ENCODE assay signal across 13 cellular contexts in genomic region chr5:135214897-135215616, GRCh38.
A peak's percentile ranks its signal among the peaks of the same experiment; 100 is the strongest.
DNase-seq lines count a peak whose midpoint lies in the region; ATAC-seq and TF ChIP-seq lines count a peak whose summit lies in the region.
"Had no signal": no experiment of that assay in that cellular context is flagged by ENCODE, and none has a peak within 500 bp of the region (broad histone marks: within the 10 kb centered on the region; RNA-seq: fewer than 3 reads in every experiment).

No MANE protein-coding gene starts in this region.

- peaks cover 37% of the 10 kb centered on the region for H3K27me3 Mint-ChIP-seq in WTC11 (ENCODE audit: low read depth)

- WGBS in lower leg skin, 2 donors, result 59 to 62% methylated on average over 6 to 7 of the region's 7 CpGs

- H3K36me3 Mint-ChIP-seq in WTC11, result no peaks in the 10 kb centered on the region
- H3K36me3 Mint-ChIP-seq: natural killer cell treated with Interleukin-12 subunit alpha and Interleukin-12 subunit beta and Interleukin-15 and Interleukin-18, amount 100 ng/mL, for 72 hours had no signal

- no peaks in the 10 kb centered on the region for H3K79me2 ChIP-seq in PC-3 (ENCODE audit: low read length)

- ATAC-seq in WTC11 (no peak), PC-3 (no peak), HG03469 (IDR thresholded peaks at IDR 0.05; ENCODE audit: unreplicated experiment) (no peak)

- H3F3A ChIP-seq in PC-3 (ENCODE audit: low read length, unreplicated experiment), result no peaks in the 10 kb centered on the region

- H3K4me3 Mint-ChIP-seq in WTC11, result no peak overlapping the region
- H3K4me3 Mint-ChIP-seq: natural killer cell treated with Interleukin-12 subunit alpha and Interleukin-12 subunit beta and Interleukin-15 and Interleukin-18, amount 100 ng/mL, for 72 hours had no signal

- H3K4me1 Mint-ChIP-seq in WTC11, result peaks cover 17% of the 10 kb centered on the region

- CTCF ChIA-PET in WTC11 (lab: Charles Lee), result no interaction called here
- CTCF ChIA-PET in PC-3 (lab: Charles Lee), result no interaction called here

- intact Hi-C loops in lower leg skin (cut with DNase I; ENCODE audit: low total_unique reads) (no loop called here), PC-3 (cut with micrococcal nuclease) (no loop called here)

- no peak overlapping the region for H3K4me2 ChIP-seq in PC-3 (ENCODE audit: low read length)

- no peaks in the 10 kb centered on the region for H3K9me3 ChIP-seq in PC-3 (ENCODE audit: low read length)
- H3K9me3 ChIP-seq: BE2C, SJCRH30 had no signal

- H3K27ac ChIP-seq in PC-3 (ENCODE audit: low read length), result no peak overlapping the region

- TF ChIP-seq POLR2A in lower leg skin (IDR thresholded peaks at IDR 0.05), result no peak

- H3K27ac Mint-ChIP-seq in WTC11, result no peak overlapping the region
- H3K27ac Mint-ChIP-seq: natural killer cell treated with Interleukin-12 subunit alpha and Interleukin-12 subunit beta and Interleukin-15 and Interleukin-18, amount 100 ng/mL, for 72 hours had no signal

- H3K4me3 ChIP-seq in cardiac fibroblast (replicated peaks in 1 of 2; ENCODE audit: low read depth in 2 of 2, low read length in 2 of 2) (no peak overlapping the region), lower leg skin (ENCODE audit: low read depth, poor library complexity, severe bottlenecking) (no peak overlapping the region), PC-3 (ENCODE audit: low read length) (no peak overlapping the region)
- H3K4me3 ChIP-seq: SJCRH30 had no signal

- POLR2A ChIA-PET in WTC11 (lab: Charles Lee), result no interaction called here
- POLR2A ChIA-PET in PC-3 (lab: Charles Lee; ENCODE audit: unreplicated experiment), result no interaction called here

- BruUV-seq in PC-3 (replicated peaks; lab: Mats Ljungman, UMichigan), result no TSS peak

- H3K9me3 Mint-ChIP-seq in WTC11, result no peaks in the 10 kb centered on the region
- H3K9me3 Mint-ChIP-seq: natural killer cell treated with Interleukin-12 subunit alpha and Interleukin-12 subunit beta and Interleukin-15 and Interleukin-18, amount 100 ng/mL, for 72 hours had no signal

- H2AFZ ChIP-seq in PC-3 (ENCODE audit: low read length), result no peak overlapping the region

- H3K4me1 ChIP-seq in PC-3 (ENCODE audit: insufficient read depth, low read length), result no peaks in the 10 kb centered on the region
- H3K4me1 ChIP-seq: BE2C had no signal

- TF ChIP-seq CTCF in cardiac fibroblast (IDR thresholded peaks at IDR 0.05; ENCODE audit: low read depth, low read length) (no peak), lower leg skin (IDR thresholded peaks at IDR 0.05) (no peak), WTC11 (IDR thresholded peaks at IDR 0.05) (no peak), PC-3 (conservative IDR thresholded peaks at IDR 0.05; ENCODE audit: low read depth, low read length) (no peak)

- no peaks in the 10 kb centered on the region for H3K36me3 ChIP-seq in PC-3 (ENCODE audit: low read depth, low read length)
- H3K36me3 ChIP-seq: BE2C, SJCRH30 had no signal

- H3K27me3 ChIP-seq in PC-3 (ENCODE audit: low read length), result no peaks in the 10 kb centered on the region
- H3K27me3 ChIP-seq: BE2C, SJCRH30 had no signal

- H3K9me2 ChIP-seq in PC-3 (replicated peaks; ENCODE audit: low read length), result no peaks in the 10 kb centered on the region

- no peak overlapping the region for H3K9ac ChIP-seq in PC-3 (ENCODE audit: low read length)

- no peaks in the 10 kb centered on the region for H4K20me1 ChIP-seq in PC-3 (ENCODE audit: low read length)

- DNase-seq in AG08395 (ENCODE audit: low spot score), result peak; percentile 34
- DNase-seq in Kasumi-1 (lab: John Stamatoyannopoulos, UW), result peak; percentile 97 to 98
- DNase-seq in cardiac fibroblast (ENCODE audit: low read depth in 2 of 2), result peak; percentile 49 to 67
- DNase-seq in lower leg skin (ENCODE audit: low spot score in 2 of 2), result peak; percentile 28 to 58
- no peak for DNase-seq in WTC11 (ENCODE audit: low spot score)
- DNase-seq in PC-3, result no peak
- no peak for DNase-seq in SW 1271 (lab: John Stamatoyannopoulos, UW)
- DNase-seq: BE2C; effector memory CD4-positive, alpha-beta T cell; stimulated activated naive CD4-positive, alpha-beta T cell had no signal

TF ChIP-seq in WTC11, 78 proteins besides CTCF, POLR2A, EP300 and RAD21:
- TF ChIP-seq TEAD4 (CRISPR knock-in tag; IDR thresholded peaks at IDR 0.05), result no peak
- TF ChIP-seq ZNF281 (CRISPR knock-in tag; IDR thresholded peaks at IDR 0.05), result no peak
- no peak for TF ChIP-seq RELA (CRISPR knock-in tag; IDR thresholded peaks at IDR 0.05; ENCODE audit: borderline replicate concordance)
- TF ChIP-seq, protein P1, sequence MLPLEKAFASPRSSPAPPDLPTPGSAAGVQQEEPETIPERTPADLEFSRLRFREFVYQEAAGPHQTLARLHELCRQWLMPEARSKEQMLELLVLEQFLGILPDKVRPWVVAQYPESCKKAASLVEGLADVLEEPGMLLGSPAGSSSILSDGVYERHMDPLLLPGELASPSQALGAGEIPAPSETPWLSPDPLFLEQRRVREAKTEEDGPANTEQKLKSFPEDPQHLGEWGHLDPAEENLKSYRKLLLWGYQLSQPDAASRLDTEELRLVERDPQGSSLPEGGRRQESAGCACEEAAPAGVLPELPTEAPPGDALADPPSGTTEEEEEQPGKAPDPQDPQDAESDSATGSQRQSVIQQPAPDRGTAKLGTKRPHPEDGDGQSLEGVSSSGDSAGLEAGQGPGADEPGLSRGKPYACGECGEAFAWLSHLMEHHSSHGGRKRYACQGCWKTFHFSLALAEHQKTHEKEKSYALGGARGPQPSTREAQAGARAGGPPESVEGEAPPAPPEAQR (CRISPR knock-in tag; IDR thresholded peaks at IDR 0.05), result no peak
- TF ChIP-seq ETV6 (CRISPR knock-in tag; IDR thresholded peaks at IDR 0.05), result no peak
- TF ChIP-seq CREB1 (CRISPR knock-in tag; IDR thresholded peaks at IDR 0.05), result no peak
- TF ChIP-seq ZNF121 (CRISPR knock-in tag; IDR thresholded peaks at IDR 0.05), result no peak
- TF ChIP-seq GTF2I (CRISPR knock-in tag; conservative IDR thresholded peaks at IDR 0.05), result no peak
- no peak for TF ChIP-seq NFE2L1 (CRISPR knock-in tag; IDR thresholded peaks at IDR 0.05)
TF ChIP-seq in WTC11: peak in this region for 0.

Comparison
In these comparisons a context has a peak if more than half of its experiments do, and no peak if none do; other contexts are left out.
1. DNase-seq: peak in AG08395 (single experiment), Kasumi-1 (2 of 2), cardiac fibroblast (2 of 2) and lower leg skin (2 of 2); none in WTC11 (single experiment), PC-3 (single experiment) and SW 1271 (0 of 2).